In the genomic region with DNA sequence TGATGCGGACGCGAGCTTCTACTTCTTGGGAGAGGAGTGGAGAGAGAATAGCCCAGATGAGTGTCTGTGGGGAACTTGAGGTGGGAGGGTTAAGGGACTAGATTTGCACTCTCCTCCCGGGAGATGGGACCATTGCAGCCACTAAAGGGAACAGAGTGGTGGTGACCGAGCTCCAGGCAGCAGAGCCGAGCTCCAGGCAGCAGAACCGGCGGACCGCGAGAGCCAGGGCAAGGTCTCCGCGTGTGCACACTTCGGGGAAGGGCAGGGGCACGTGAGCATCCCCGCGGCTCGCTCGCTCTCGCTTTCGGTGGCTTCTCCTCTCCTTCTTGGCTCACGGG, we compare ENCODE assay signal across 1 cellular context.
A peak's percentile ranks its signal among the peaks of the same experiment; 100 is the strongest.
TF ChIP-seq lines count a peak whose summit lies in the region.

No MANE protein-coding gene starts in this region.

TF ChIP-seq in HepG2, 621 proteins besides CTCF, POLR2A, EP300 and RAD21 (continued from another document):
- TF ChIP-seq ATF7-NPFF (CRISPR knock-in tag; IDR thresholded peaks at IDR 0.05; ENCODE audit: low read depth) = no peak
- 0 out of 2 replicates have a peak, but pooled peaks have one; percentile 26 for TF ChIP-seq SALL2 (CRISPR knock-in tag; IDR thresholded peaks at IDR 0.05)
- 0 out of 2 replicates have a peak, but pooled peaks have one; percentile 8 for TF ChIP-seq SALL1 (CRISPR knock-in tag; IDR thresholded peaks at IDR 0.05)
- no peak for TF ChIP-seq KDM3A (CRISPR knock-in tag; IDR thresholded peaks at IDR 0.05; ENCODE audit: low read depth)
- peak; percentile 89 for TF ChIP-seq ZNF768 (CRISPR knock-in tag; IDR thresholded peaks at IDR 0.05)
- TF ChIP-seq ZIK1 (CRISPR knock-in tag; IDR thresholded peaks at IDR 0.05; ENCODE audit: borderline replicate concordance, low read depth) = no peak
- peak; percentile 63; the same call in 1 of the 2 replicates for TF ChIP-seq ZNF232 (CRISPR knock-in tag; IDR thresholded peaks at IDR 0.05; ENCODE audit: borderline replicate concordance)
- TF ChIP-seq MEIS2 (CRISPR knock-in tag; IDR thresholded peaks at IDR 0.05) = 0 out of 2 replicates have a peak, but pooled peaks have one; percentile 38
- no peak for TF ChIP-seq ZNF720 (CRISPR knock-in tag; IDR thresholded peaks at IDR 0.05)
- TF ChIP-seq, protein P1, sequence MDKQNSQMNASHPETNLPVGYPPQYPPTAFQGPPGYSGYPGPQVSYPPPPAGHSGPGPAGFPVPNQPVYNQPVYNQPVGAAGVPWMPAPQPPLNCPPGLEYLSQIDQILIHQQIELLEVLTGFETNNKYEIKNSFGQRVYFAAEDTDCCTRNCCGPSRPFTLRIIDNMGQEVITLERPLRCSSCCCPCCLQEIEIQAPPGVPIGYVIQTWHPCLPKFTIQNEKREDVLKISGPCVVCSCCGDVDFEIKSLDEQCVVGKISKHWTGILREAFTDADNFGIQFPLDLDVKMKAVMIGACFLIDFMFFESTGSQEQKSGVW (CRISPR knock-in tag; IDR thresholded peaks at IDR 0.05; ENCODE audit: borderline replicate concordance) = no peak
- TF ChIP-seq ZNF3 (CRISPR knock-in tag; IDR thresholded peaks at IDR 0.05) = no peak
- TF ChIP-seq SAP130 (CRISPR knock-in tag; IDR thresholded peaks at IDR 0.05; ENCODE audit: low read depth) = no peak
- no peak for TF ChIP-seq CBFB (CRISPR knock-in tag; IDR thresholded peaks at IDR 0.05)
- peak; percentile 86 for TF ChIP-seq BHLHE40 (IDR thresholded peaks at IDR 0.05; ENCODE audit: low read length)
- TF ChIP-seq GFI1 (CRISPR knock-in tag; IDR thresholded peaks at IDR 0.05; ENCODE audit: borderline replicate concordance) = 0 out of 2 replicates have a peak, but pooled peaks have one; percentile 22
- TF ChIP-seq, protein P2, sequence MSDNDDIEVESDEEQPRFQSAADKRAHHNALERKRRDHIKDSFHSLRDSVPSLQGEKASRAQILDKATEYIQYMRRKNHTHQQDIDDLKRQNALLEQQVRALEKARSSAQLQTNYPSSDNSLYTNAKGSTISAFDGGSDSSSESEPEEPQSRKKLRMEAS (IDR thresholded peaks at IDR 0.05) = peak; percentile 30; the same call in 1 of the 2 replicates
- TF ChIP-seq, protein P3, sequence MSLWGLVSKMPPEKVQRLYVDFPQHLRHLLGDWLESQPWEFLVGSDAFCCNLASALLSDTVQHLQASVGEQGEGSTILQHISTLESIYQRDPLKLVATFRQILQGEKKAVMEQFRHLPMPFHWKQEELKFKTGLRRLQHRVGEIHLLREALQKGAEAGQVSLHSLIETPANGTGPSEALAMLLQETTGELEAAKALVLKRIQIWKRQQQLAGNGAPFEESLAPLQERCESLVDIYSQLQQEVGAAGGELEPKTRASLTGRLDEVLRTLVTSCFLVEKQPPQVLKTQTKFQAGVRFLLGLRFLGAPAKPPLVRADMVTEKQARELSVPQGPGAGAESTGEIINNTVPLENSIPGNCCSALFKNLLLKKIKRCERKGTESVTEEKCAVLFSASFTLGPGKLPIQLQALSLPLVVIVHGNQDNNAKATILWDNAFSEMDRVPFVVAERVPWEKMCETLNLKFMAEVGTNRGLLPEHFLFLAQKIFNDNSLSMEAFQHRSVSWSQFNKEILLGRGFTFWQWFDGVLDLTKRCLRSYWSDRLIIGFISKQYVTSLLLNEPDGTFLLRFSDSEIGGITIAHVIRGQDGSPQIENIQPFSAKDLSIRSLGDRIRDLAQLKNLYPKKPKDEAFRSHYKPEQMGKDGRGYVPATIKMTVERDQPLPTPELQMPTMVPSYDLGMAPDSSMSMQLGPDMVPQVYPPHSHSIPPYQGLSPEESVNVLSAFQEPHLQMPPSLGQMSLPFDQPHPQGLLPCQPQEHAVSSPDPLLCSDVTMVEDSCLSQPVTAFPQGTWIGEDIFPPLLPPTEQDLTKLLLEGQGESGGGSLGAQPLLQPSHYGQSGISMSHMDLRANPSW (CRISPR knock-in tag; IDR thresholded peaks at IDR 0.05; ENCODE audit: borderline replicate concordance) = no peak
- no peak for TF ChIP-seq HNRNPLL (IDR thresholded peaks at IDR 0.05; ENCODE audit: low read depth, low read length, poor library complexity, severe bottlenecking)
- TF ChIP-seq DPF2 (CRISPR knock-in tag; IDR thresholded peaks at IDR 0.05; ENCODE audit: borderline replicate concordance, low read depth) = no peak
- no peak for TF ChIP-seq ZNF75D (CRISPR knock-in tag; IDR thresholded peaks at IDR 0.05; ENCODE audit: borderline replicate concordance)
- TF ChIP-seq ZNF782 (CRISPR knock-in tag; IDR thresholded peaks at IDR 0.05; ENCODE audit: borderline replicate concordance) = no peak
- TF ChIP-seq ZNF550 (CRISPR knock-in tag; IDR thresholded peaks at IDR 0.05; ENCODE audit: borderline replicate concordance) = no peak
- TF ChIP-seq ADNP (CRISPR knock-in tag; IDR thresholded peaks at IDR 0.05) = no peak
- TF ChIP-seq, protein P4, sequence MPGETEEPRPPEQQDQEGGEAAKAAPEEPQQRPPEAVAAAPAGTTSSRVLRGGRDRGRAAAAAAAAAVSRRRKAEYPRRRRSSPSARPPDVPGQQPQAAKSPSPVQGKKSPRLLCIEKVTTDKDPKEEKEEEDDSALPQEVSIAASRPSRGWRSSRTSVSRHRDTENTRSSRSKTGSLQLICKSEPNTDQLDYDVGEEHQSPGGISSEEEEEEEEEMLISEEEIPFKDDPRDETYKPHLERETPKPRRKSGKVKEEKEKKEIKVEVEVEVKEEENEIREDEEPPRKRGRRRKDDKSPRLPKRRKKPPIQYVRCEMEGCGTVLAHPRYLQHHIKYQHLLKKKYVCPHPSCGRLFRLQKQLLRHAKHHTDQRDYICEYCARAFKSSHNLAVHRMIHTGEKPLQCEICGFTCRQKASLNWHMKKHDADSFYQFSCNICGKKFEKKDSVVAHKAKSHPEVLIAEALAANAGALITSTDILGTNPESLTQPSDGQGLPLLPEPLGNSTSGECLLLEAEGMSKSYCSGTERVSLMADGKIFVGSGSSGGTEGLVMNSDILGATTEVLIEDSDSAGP (CRISPR knock-in tag; IDR thresholded peaks at IDR 0.05; ENCODE audit: borderline replicate concordance) = 0 out of 2 replicates have a peak, but pooled peaks have one; percentile 38
- TF ChIP-seq, protein P5, sequence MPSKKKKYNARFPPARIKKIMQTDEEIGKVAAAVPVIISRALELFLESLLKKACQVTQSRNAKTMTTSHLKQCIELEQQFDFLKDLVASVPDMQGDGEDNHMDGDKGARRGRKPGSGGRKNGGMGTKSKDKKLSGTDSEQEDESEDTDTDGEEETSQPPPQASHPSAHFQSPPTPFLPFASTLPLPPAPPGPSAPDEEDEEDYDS (CRISPR knock-in tag; IDR thresholded peaks at IDR 0.05) = no peak
- TF ChIP-seq NR3C1 (CRISPR knock-in tag; IDR thresholded peaks at IDR 0.05) = no peak
- no peak for TF ChIP-seq PPARG (CRISPR knock-in tag; conservative IDR thresholded peaks at IDR 0.05)
- TF ChIP-seq CCAR2 (optimal IDR thresholded peaks at IDR 0.05; ENCODE audit: low read depth, low read length) = no peak
